In the genomic region with DNA sequence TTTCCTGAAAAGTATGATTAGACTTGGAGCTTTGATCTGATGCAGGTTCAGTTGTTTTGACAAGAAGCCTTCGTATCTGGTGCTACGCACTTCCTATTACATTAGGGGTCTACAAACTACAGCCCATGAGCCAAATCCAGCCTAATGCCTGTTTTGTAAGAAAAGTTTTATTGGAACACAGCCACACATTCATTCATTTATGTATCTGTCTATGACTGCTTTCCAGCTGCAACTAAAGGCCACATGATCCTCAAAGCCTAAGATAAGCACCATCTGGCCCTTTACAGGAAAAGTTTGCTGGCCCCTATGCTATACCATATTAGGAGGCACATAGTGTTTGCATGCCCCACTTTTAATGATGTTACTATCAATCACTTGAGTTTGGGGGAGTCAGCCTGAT, we compare ENCODE assay signal across 2 cellular contexts.
TF ChIP-seq lines count a peak whose summit lies in the region.

No MANE protein-coding gene starts in this region.

TF ChIP-seq in endothelial cell of umbilical vein, 7 proteins besides CTCF, POLR2A, EP300 and RAD21:
- no peak for TF ChIP-seq FOS (IDR thresholded peaks at IDR 0.05; ENCODE audit: borderline replicate concordance, insufficient read depth, low read length)
- TF ChIP-seq, protein P1, sequence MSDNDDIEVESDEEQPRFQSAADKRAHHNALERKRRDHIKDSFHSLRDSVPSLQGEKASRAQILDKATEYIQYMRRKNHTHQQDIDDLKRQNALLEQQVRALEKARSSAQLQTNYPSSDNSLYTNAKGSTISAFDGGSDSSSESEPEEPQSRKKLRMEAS (IDR thresholded peaks at IDR 0.05; ENCODE audit: insufficient read depth, insufficient read length) = no peak
- TF ChIP-seq MYC (IDR thresholded peaks at IDR 0.05; ENCODE audit: low read depth, low read length) = no peak
- no peak for TF ChIP-seq GATA2 (IDR thresholded peaks at IDR 0.05; ENCODE audit: insufficient read depth, insufficient read length, low read depth, low read length)
- TF ChIP-seq POLR2AphosphoS5 (IDR thresholded peaks at IDR 0.05; ENCODE audit: insufficient read depth, low read depth, low read length) = no peak
- no peak for TF ChIP-seq JUN (IDR thresholded peaks at IDR 0.05; ENCODE audit: borderline replicate concordance, insufficient read depth, insufficient read length, low read depth)
- TF ChIP-seq EZH2 (IDR thresholded peaks at IDR 0.05; ENCODE audit: borderline replicate concordance, low read depth, low read length, severe bottlenecking) = no peak

TF ChIP-seq in neural cell, 6 proteins besides CTCF, POLR2A, EP300 and RAD21 (continued from another document):
- no peak for TF ChIP-seq EZH2 (IDR thresholded peaks at IDR 0.05; ENCODE audit: borderline replicate concordance, insufficient read depth, low read length, poor library complexity, severe bottlenecking)
- TF ChIP-seq REST (IDR thresholded peaks at IDR 0.05; ENCODE audit: borderline replicate concordance) = no peak
- TF ChIP-seq SMC3 (conservative IDR thresholded peaks at IDR 0.05; ENCODE audit: poor library complexity) = no peak
- TF ChIP-seq POLR2AphosphoS5 (IDR thresholded peaks at IDR 0.05) = no peak
TF ChIP-seq in neural cell: peak in this region for 0.
